Comparison of ENCODE assay signal across 17 cellular contexts in the genomic region with DNA sequence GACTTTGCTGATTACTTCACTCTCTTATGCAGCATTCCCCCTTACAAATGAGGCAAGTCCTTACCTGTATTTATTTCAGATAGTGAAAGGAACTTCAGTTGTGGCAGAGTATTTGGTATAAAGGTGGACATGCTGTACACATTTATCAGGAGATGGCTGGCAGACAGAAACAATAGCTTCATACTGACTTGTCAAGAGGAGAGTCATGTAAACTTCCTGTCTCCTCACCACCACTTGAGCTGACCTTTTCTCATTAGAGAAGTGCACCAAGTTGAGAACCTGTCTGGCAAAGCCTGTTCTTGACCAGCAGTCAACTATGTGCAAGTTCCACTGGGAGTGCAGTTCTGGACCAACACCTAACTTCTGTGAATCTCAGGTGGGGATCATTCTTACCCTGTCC.
DNase-seq lines count a peak whose midpoint lies in the region; ATAC-seq, FAIRE-seq and TF ChIP-seq lines count a peak whose summit lies in the region.
"Had no signal": no experiment of that assay in that cellular context is flagged by ENCODE, and none has a peak within 500 bp of the region (broad histone marks: within the 10 kb centered on the region; RNA-seq: fewer than 3 reads in every experiment).

No MANE protein-coding gene starts in this region.

- H3K14ac ChIP-seq in IMR-90 (replicated peaks; ENCODE audit: low read depth, low read length) (peak overlapping the region; percentile 19; the same call in 1 of the 2 replicates), trophoblast cell (ENCODE audit: low read length) (no peak overlapping the region)

- no peak overlapping the region for H3K27ac ChIP-seq in IMR-90 (ENCODE audit: insufficient read depth, low read length)
- no peak overlapping the region for H3K27ac ChIP-seq in endothelial cell of umbilical vein (ENCODE audit: insufficient read depth, low read depth, low read length)
- peak overlapping the region; percentile 20 for H3K27ac ChIP-seq in trophoblast cell (ENCODE audit: low read depth, low read length)
- H3K27ac ChIP-seq: A549, GM23248 had no signal

- FAIRE-seq in endothelial cell of umbilical vein (lab: Jason Lieb, UNC), result no peak
- FAIRE-seq: A549, D721Med, GM18507, HTR-8/SVneo, K562 had no signal

- H2BK120ac ChIP-seq in IMR-90 (ENCODE audit: low read depth, low read length) (no peak overlapping the region), trophoblast cell (ENCODE audit: insufficient read depth, low read length, poor library complexity) (no peak overlapping the region)

- H3K79me1 ChIP-seq in IMR-90 (ENCODE audit: low read depth in 1 of 2, low read length in 2 of 2) (no peaks in the 10 kb centered on the region), trophoblast cell (ENCODE audit: low read length) (no peaks in the 10 kb centered on the region)

- H3K4me2 ChIP-seq in IMR-90 (ENCODE audit: low read depth, low read length), result no peak overlapping the region
- H3K4me2 ChIP-seq in endothelial cell of umbilical vein (ENCODE audit: insufficient read depth, low read length), result no peak overlapping the region
- H3K4me2 ChIP-seq in trophoblast cell (ENCODE audit: low read length), result peak overlapping the region; percentile 6
- H3K4me2 ChIP-seq: A549 had no signal

- H4K91ac ChIP-seq in IMR-90 (ENCODE audit: insufficient read depth, low read depth, low read length) (no peak overlapping the region), trophoblast cell (ENCODE audit: low read depth, low read length) (no peak overlapping the region)

- H3K9ac ChIP-seq in IMR-90 (ENCODE audit: low read depth, low read length) (no peak overlapping the region), endothelial cell of umbilical vein (replicated peaks; ENCODE audit: extremely low read depth, insufficient read depth, low read length) (no peak overlapping the region), trophoblast cell (ENCODE audit: low read length) (peak overlapping the region; percentile 37)
- H3K9ac ChIP-seq: GM23248 had no signal

- H3K23ac ChIP-seq in IMR-90 (ENCODE audit: low read depth, low read length), result peak overlapping the region; percentile 16; the same call in 1 of the 2 replicates
- no peak overlapping the region for H3K23ac ChIP-seq in trophoblast cell (ENCODE audit: low read length)

- TF ChIP-seq POLR2A in IMR-90 (IDR thresholded peaks at IDR 0.05; ENCODE audit: low read depth, low read length), result no peak
- no peak for TF ChIP-seq POLR2A in endothelial cell of umbilical vein (IDR thresholded peaks at IDR 0.05; ENCODE audit: low read depth, low read length)

- H4K8ac ChIP-seq in IMR-90 (ENCODE audit: low read depth in 2 of 2, low read length in 2 of 2) (no peak overlapping the region; a peak in 1 of 4 replicates), trophoblast cell (ENCODE audit: low read depth, low read length) (no peak overlapping the region)

- H4K5ac ChIP-seq in IMR-90 (ENCODE audit: low read depth, low read length), result no peak overlapping the region

- H2BK15ac ChIP-seq in IMR-90 (ENCODE audit: low read depth, low read length), result no peak overlapping the region

- DNase-seq in DMS53 treated with DMSO at 0.1 percent for 48 hours (lab: John Stamatoyannopoulos, UW; ENCODE audit: unreplicated experiment) (peak; percentile 28), IMR-90 (no peak), endothelial cell of umbilical vein (ENCODE audit: low read depth, low spot score) (peak; percentile 19), trophoblast cell (no peak), NCI-H526 treated with DMSO at 0.1 percent for 48 hours (lab: John Stamatoyannopoulos, UW) (no peak)
- DNase-seq: CD8-positive, alpha-beta T cell; COR-L47; DMS153; GM23248; H7 had no signal

- H3K18ac ChIP-seq in IMR-90 (ENCODE audit: low read depth, low read length), result 0 out of 2 replicates have a peak overlapping the region, but pooled peaks have one; percentile 3
- H3K18ac ChIP-seq in trophoblast cell (ENCODE audit: low read length), result no peak overlapping the region

- dilution Hi-C loops in IMR-90 (cut with HindIII; ENCODE audit: low sequenced_read_pairs, unreplicated experiment) (no loop called here), endothelial cell of umbilical vein (cut with MboI; ENCODE audit: extremely low pct_ligation_motif_present, low sequenced_read_pairs) (no loop called here)

- no peaks in the 10 kb centered on the region for H4K20me1 ChIP-seq in IMR-90 (ENCODE audit: insufficient read depth, low read length)
- no peaks in the 10 kb centered on the region for H4K20me1 ChIP-seq in endothelial cell of umbilical vein (replicated peaks; ENCODE audit: control insufficient read depth, extremely low read depth, insufficient read depth, low read length)

- CTCF ChIA-PET in IMR-90 (lab: Yijun Ruan, JAX), result interaction anchor here (0.6 kb wide), 2 partner anchors 138 to 349 kb away, joined by 4 to 5 read pairs; no protein-coding TSS in a partner anchor
- CTCF ChIA-PET in endothelial cell of umbilical vein (lab: Charles Lee), result no interaction called here

- intact Hi-C loops in IMR-90 (cut with micrococcal nuclease), result no loop called here
- intact Hi-C loops in endothelial cell of umbilical vein (cut with micrococcal nuclease), result no loop called here

- H3K56ac ChIP-seq in IMR-90 (ENCODE audit: extremely low read depth, insufficient read depth, low read length), result no peak overlapping the region

- H2BK5ac ChIP-seq in IMR-90 (ENCODE audit: low read depth, low read length, poor library complexity, severe bottlenecking), result peak overlapping the region; percentile 13
- H2BK5ac ChIP-seq in trophoblast cell (ENCODE audit: low read depth, low read length, poor library complexity), result no peak overlapping the region

- H3K4me3 ChIP-seq in IMR-90 (ENCODE audit: insufficient read depth, low read depth, low read length) (no peak overlapping the region), endothelial cell of umbilical vein (replicated peaks in 1 of 3; ENCODE audit: insufficient read depth in 1 of 3, low read depth in 1 of 3, low read length in 3 of 3) (no peak overlapping the region), trophoblast cell (ENCODE audit: low read depth, low read length) (no peak overlapping the region)
- H3K4me3 ChIP-seq: A549, GM23248, K562 had no signal

- TF ChIP-seq CTCF in IMR-90 (conservative IDR thresholded peaks at IDR 0.05; ENCODE audit: low read depth, low read length), result no peak
- no peak for TF ChIP-seq CTCF in endothelial cell of umbilical vein (IDR thresholded peaks at IDR 0.05; ENCODE audit: extremely low read depth in 1 of 2, insufficient read depth in 1 of 2, low read depth in 1 of 2, low read length in 2 of 2)

- no TSS peak for BruUV-seq in IMR-90 (replicated peaks; lab: Mats Ljungman, UMichigan)
- no TSS peak for BruUV-seq in endothelial cell of umbilical vein (replicated peaks; lab: Mats Ljungman, UMichigan)

- no peak overlapping the region for H2AFZ ChIP-seq in IMR-90 (replicated peaks; ENCODE audit: low read length, poor library complexity)
- H2AFZ ChIP-seq in endothelial cell of umbilical vein (ENCODE audit: low read depth, low read length), result no peak overlapping the region
- H2AFZ ChIP-seq in trophoblast cell (ENCODE audit: insufficient read depth, low read length, poor library complexity), result no peak overlapping the region
- H2AFZ ChIP-seq: GM23248 had no signal

- H3K4me1 ChIP-seq in IMR-90 (ENCODE audit: control insufficient read depth, insufficient read depth, low read length) (0 out of 2 replicates have a peak, but pooled peaks cover 3% of the 10 kb centered on the region), endothelial cell of umbilical vein (ENCODE audit: control insufficient read depth, extremely low read depth, insufficient read depth, low read length) (no peaks in the 10 kb centered on the region), trophoblast cell (ENCODE audit: control insufficient read depth in 1 of 2, insufficient read depth in 2 of 2, low read length in 2 of 2) (peaks cover 3 to 6% of the 10 kb centered on the region in 2 experiments)
- H3K4me1 ChIP-seq: A549 had no signal

- H3K27me3 ChIP-seq in IMR-90 (ENCODE audit: control insufficient read depth, insufficient read depth, low read length) (no peaks in the 10 kb centered on the region), endothelial cell of umbilical vein (ENCODE audit: control insufficient read depth in 2 of 2, insufficient read depth in 2 of 2, low read length in 2 of 2) (no peaks in the 10 kb centered on the region), trophoblast cell (ENCODE audit: insufficient read depth, low read length) (no peaks in the 10 kb centered on the region)

- H2AK5ac ChIP-seq in IMR-90 (ENCODE audit: low read depth, low read length) (no peak overlapping the region), trophoblast cell (ENCODE audit: low read length) (no peak overlapping the region)

- no peak for ATAC-seq in IMR-90 (ENCODE audit: low read depth)
- no peak for ATAC-seq in HG02763 (IDR thresholded peaks at IDR 0.05; ENCODE audit: unreplicated experiment)
- ATAC-seq in HG03442 (IDR thresholded peaks at IDR 0.05; ENCODE audit: unreplicated experiment), result no peak
- ATAC-seq: A549; CD8-positive, alpha-beta T cell; K562 had no signal

- H3K4ac ChIP-seq in IMR-90 (ENCODE audit: low read depth, low read length) (no peak overlapping the region; the same call in 1 of the 2 replicates), trophoblast cell (ENCODE audit: low read depth, low read length) (no peak overlapping the region)

- H3K9me3 ChIP-seq in IMR-90 (ENCODE audit: control insufficient read depth, insufficient read depth, low read length), result peaks cover 5% of the 10 kb centered on the region
- peaks cover 4% of the 10 kb centered on the region for H3K9me3 ChIP-seq in endothelial cell of umbilical vein (replicated peaks; ENCODE audit: control insufficient read depth, insufficient read depth, low read length)
- H3K9me3 ChIP-seq in trophoblast cell (ENCODE audit: insufficient read depth, low read depth, low read length), result no peaks in the 10 kb centered on the region
- H3K9me3 ChIP-seq: A549 had no signal

- TF ChIP-seq RAD21 in IMR-90 (IDR thresholded peaks at IDR 0.05; ENCODE audit: low read length), result no peak

- H3K79me2 ChIP-seq in endothelial cell of umbilical vein (ENCODE audit: control insufficient read depth, insufficient read depth, low read length) (no peaks in the 10 kb centered on the region), trophoblast cell (ENCODE audit: control insufficient read depth, insufficient read depth, low read length, poor library complexity) (no peaks in the 10 kb centered on the region)

- no peak overlapping the region for H2BK12ac ChIP-seq in trophoblast cell (ENCODE audit: low read length)

- in situ Hi-C loops in IMR-90 (cut with MboI; ENCODE audit: low sequenced_read_pairs), result no loop called here

- H2BK20ac ChIP-seq in IMR-90 (ENCODE audit: low read depth, low read length), result no peak overlapping the region

- H4K12ac ChIP-seq in trophoblast cell (ENCODE audit: low read depth, low read length), result no peak overlapping the region

- H3K36me3 ChIP-seq in IMR-90 (ENCODE audit: control insufficient read depth, insufficient read depth, low read length) (peaks cover 6% of the 10 kb centered on the region), endothelial cell of umbilical vein (ENCODE audit: control insufficient read depth in 2 of 2, extremely low read depth in 1 of 2, insufficient read depth in 2 of 2, low read length in 2 of 2) (peaks cover 0 to 2% of the 10 kb centered on the region in 2 experiments), trophoblast cell (ENCODE audit: control insufficient read depth in 1 of 2, insufficient read depth in 2 of 2, low read length in 2 of 2) (peaks cover 2 to 3% of the 10 kb centered on the region in 2 experiments)

- H3K9me1 ChIP-seq in IMR-90 (ENCODE audit: insufficient read depth, low read length) (peaks cover 3% of the 10 kb centered on the region; the same call in 1 of the 2 replicates), endothelial cell of umbilical vein (replicated peaks; ENCODE audit: control insufficient read depth, extremely low read depth, insufficient read depth, low read length) (no peaks in the 10 kb centered on the region)

- H2AK9ac ChIP-seq in IMR-90 (replicated peaks; ENCODE audit: low read depth, low read length, poor library complexity), result no peak overlapping the region

- POLR2A ChIA-PET in IMR-90 (lab: Charles Lee; ENCODE audit: unreplicated experiment) (no interaction called here), endothelial cell of umbilical vein (lab: Charles Lee) (no interaction called here)

Comparison
In these comparisons a context has a peak if more than half of its experiments do, and no peak if none do; other contexts are left out.
1. DNase-seq: peak in DMS53 treated with DMSO at 0.1 percent for 48 hours (single experiment) and endothelial cell of umbilical vein (single experiment); none in IMR-90 (single experiment), trophoblast cell (0 of 2) and NCI-H526 treated with DMSO at 0.1 percent for 48 hours (single experiment).